In genomic region chr1:155893389-155894142, GRCh38 we compare ENCODE assay signal across 7 cellular contexts. TPM values are rescaled to one million over a fixed set of nuclear protein-coding genes. Genes with fewer than 3 reads are reported as not detected.
DNase-seq lines count a peak whose midpoint lies in the region; ATAC-seq lines count a peak whose summit lies in the region.
"Had no signal": no experiment of that assay in that cellular context is flagged by ENCODE, and none has a peak within 500 bp of the region (broad histone marks: within the 10 kb centered on the region; RNA-seq: fewer than 3 reads in every experiment).

No MANE protein-coding gene starts in this region.

- H3K9me3 ChIP-seq in skeletal muscle tissue (ENCODE audit: control insufficient read depth in 3 of 3, low read length in 3 of 3), result no peaks in the 10 kb centered on the region

- H3K4me3 ChIP-seq in skeletal muscle tissue (ENCODE audit: low read length in 3 of 3), result no peak overlapping the region

- H3K27me3 ChIP-seq in skeletal muscle tissue (ENCODE audit: control insufficient read depth in 3 of 3, insufficient read depth in 3 of 3, low read length in 3 of 3), result no peaks in the 10 kb centered on the region

- peaks cover 2 to 4% (median 3%) of the 10 kb centered on the region in 3 donors for H3K4me1 ChIP-seq in skeletal muscle tissue (ENCODE audit: control insufficient read depth in 3 of 3, insufficient read depth in 3 of 3, low read length in 3 of 3)

- DNase-seq in NOMO-1 treated with DMSO at 0.1 percent for 48 hours (lab: John Stamatoyannopoulos, UW; ENCODE audit: unreplicated experiment) (peak; percentile 39), NOMO-1 treated with dmso at 0.1 percent for 144 hours (lab: John Stamatoyannopoulos, UW; ENCODE audit: unreplicated experiment) (no peak), SKM-1 (lab: John Stamatoyannopoulos, UW; ENCODE audit: unreplicated experiment) (no peak)
- peak in 1 of 3 experiments; percentile 14 for DNase-seq in effector memory CD8-positive, alpha-beta T cell
- no peak for DNase-seq in stimulated activated naive B cell treated with anti-CD40 and anti-IgM and Interleukin-4, amounts not matched to agents 10 μg/mL and 1 μg/mL and 100 μg/mL, for 72 hours

- peak overlapping the region; percentile 45 for H3K27ac ChIP-seq in skeletal muscle tissue (ENCODE audit: low read depth, low read length)

- peaks cover 6 to 9% of the 10 kb centered on the region in 2 donors for H3K4me1 Mint-ChIP-seq in effector memory CD8-positive, alpha-beta T cell (ENCODE audit: low read depth in 2 of 2)
- H3K4me1 Mint-ChIP-seq in stimulated activated naive B cell treated with anti-CD40 and anti-IgM and Interleukin-4, amounts not matched to agents 10 μg/mL and 1 μg/mL and 100 μg/mL, for 72 hours, result no peaks in the 10 kb centered on the region

- peak; percentile 93 for ATAC-seq in effector memory CD8-positive, alpha-beta T cell (replicated peaks)
- no peak for ATAC-seq in stimulated activated naive B cell treated with anti-CD40 and anti-IgM and Interleukin-4, amounts not matched to agents 10 μg/mL and 1 μg/mL and 100 μg/mL, for 72 hours (replicated peaks)

- no peak overlapping the region for H3K4me3 Mint-ChIP-seq in effector memory CD8-positive, alpha-beta T cell
- no peak overlapping the region for H3K4me3 Mint-ChIP-seq in stimulated activated naive B cell treated with anti-CD40 and anti-IgM and Interleukin-4, amounts not matched to agents 10 μg/mL and 1 μg/mL and 100 μg/mL, for 72 hours
- H3K4me3 Mint-ChIP-seq: activated naive CD4-positive, alpha-beta T cell treated with anti-CD3 and anti-CD28 coated beads, Interleukin-2, amount 50 U/mL, for 24 hours had no signal

- H3K36me3 ChIP-seq in skeletal muscle tissue (ENCODE audit: control insufficient read depth in 3 of 3, insufficient read depth in 3 of 3, low read length in 3 of 3), result peaks cover 3 to 8% (median 7%) of the 10 kb centered on the region in 3 donors

- H3K27ac Mint-ChIP-seq in effector memory CD8-positive, alpha-beta T cell, result no peak overlapping the region
- no peak overlapping the region for H3K27ac Mint-ChIP-seq in stimulated activated naive B cell treated with anti-CD40 and anti-IgM and Interleukin-4, amounts not matched to agents 10 μg/mL and 1 μg/mL and 100 μg/mL, for 72 hours
- H3K27ac Mint-ChIP-seq: activated naive CD4-positive, alpha-beta T cell treated with anti-CD3 and anti-CD28 coated beads, Interleukin-2, amount 50 U/mL, for 24 hours had no signal

- H3K27me3 Mint-ChIP-seq in effector memory CD8-positive, alpha-beta T cell, result no peaks in the 10 kb centered on the region
- no peaks in the 10 kb centered on the region for H3K27me3 Mint-ChIP-seq in stimulated activated naive B cell treated with anti-CD40 and anti-IgM and Interleukin-4, amounts not matched to agents 10 μg/mL and 1 μg/mL and 100 μg/mL, for 72 hours
- H3K27me3 Mint-ChIP-seq: activated naive CD4-positive, alpha-beta T cell treated with anti-CD3 and anti-CD28 coated beads, Interleukin-2, amount 50 U/mL, for 24 hours had no signal

- H3K9me3 Mint-ChIP-seq in effector memory CD8-positive, alpha-beta T cell, result no peaks in the 10 kb centered on the region
- H3K9me3 Mint-ChIP-seq in stimulated activated naive B cell treated with anti-CD40 and anti-IgM and Interleukin-4, amounts not matched to agents 10 μg/mL and 1 μg/mL and 100 μg/mL, for 72 hours, result no peaks in the 10 kb centered on the region
- H3K9me3 Mint-ChIP-seq: activated naive CD4-positive, alpha-beta T cell treated with anti-CD3 and anti-CD28 coated beads, Interleukin-2, amount 50 U/mL, for 24 hours had no signal

- peak overlapping the region in 1 of 3 donors; percentile 33 for H3K9ac ChIP-seq in skeletal muscle tissue (ENCODE audit: low read depth in 1 of 3, low read length in 3 of 3)

- peaks cover 26% of the 10 kb centered on the region for H3K36me3 Mint-ChIP-seq in effector memory CD8-positive, alpha-beta T cell (ENCODE audit: insufficient read depth)
- H3K36me3 Mint-ChIP-seq in stimulated activated naive B cell treated with anti-CD40 and anti-IgM and Interleukin-4, amounts not matched to agents 10 μg/mL and 1 μg/mL and 100 μg/mL, for 72 hours, result peaks cover 9 to 10% of the 10 kb centered on the region in 2 donors

RNA-seq across cellular contexts. Expression of gene RIT1, which starts 17.6 kb away (rescaled TPM):
- total RNA-seq in skeletal muscle tissue, result 21.4 TPM

RNA-seq across cellular contexts. Expression of gene SYT11, which starts 34.2 kb away (rescaled TPM):
- total RNA-seq in skeletal muscle tissue, result 10.4 TPM

RNA-seq across cellular contexts. Expression of gene GON4L, which starts 36.6 kb away (rescaled TPM):
- 32.9 TPM for total RNA-seq in skeletal muscle tissue

RNA-seq across cellular contexts. Expression of gene KHDC4, which starts 40.6 kb away (rescaled TPM):
- 26.6 TPM for total RNA-seq in skeletal muscle tissue

RNA-seq across cellular contexts. Expression of gene RXFP4, which starts 47.9 kb away (rescaled TPM):
- total RNA-seq in skeletal muscle tissue, result not detected
